Comparison of ENCODE assay signal across 1 cellular context in the genomic region with DNA sequence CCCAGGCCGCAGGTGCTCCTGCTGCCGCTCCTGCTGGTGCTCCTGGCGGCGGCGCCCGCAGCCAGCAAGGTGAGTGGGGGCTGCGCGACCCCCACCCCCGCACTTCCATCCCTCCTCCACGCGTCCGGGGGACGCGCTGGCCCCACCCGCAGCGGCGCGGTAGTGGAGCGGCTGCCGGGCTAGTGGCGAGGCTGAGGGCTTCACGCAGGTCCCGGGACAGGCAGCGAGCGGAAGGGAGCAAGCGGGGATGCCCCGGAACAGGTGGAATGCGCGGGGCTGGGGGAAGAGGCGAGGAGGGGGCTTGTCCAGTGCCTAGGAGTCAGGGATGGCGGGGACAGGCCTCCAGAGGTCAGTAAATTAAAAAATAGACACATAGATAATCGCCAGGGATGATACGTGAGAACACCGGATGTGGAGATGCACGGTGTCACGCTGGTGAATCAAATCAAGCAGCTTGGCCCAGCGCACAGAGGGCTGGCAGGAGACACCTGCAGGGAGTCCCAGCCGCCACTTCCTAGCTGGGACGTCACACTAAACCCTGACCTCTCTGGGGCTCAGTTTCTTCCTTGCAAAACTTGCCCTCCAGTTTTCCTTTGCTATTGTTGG.
TF ChIP-seq lines count a peak whose summit lies in the region.

No MANE protein-coding gene starts in this region.

TF ChIP-seq in IMR-90, 13 proteins besides CTCF, POLR2A, EP300 and RAD21 (continued from another document):
- TF ChIP-seq, protein P1, sequence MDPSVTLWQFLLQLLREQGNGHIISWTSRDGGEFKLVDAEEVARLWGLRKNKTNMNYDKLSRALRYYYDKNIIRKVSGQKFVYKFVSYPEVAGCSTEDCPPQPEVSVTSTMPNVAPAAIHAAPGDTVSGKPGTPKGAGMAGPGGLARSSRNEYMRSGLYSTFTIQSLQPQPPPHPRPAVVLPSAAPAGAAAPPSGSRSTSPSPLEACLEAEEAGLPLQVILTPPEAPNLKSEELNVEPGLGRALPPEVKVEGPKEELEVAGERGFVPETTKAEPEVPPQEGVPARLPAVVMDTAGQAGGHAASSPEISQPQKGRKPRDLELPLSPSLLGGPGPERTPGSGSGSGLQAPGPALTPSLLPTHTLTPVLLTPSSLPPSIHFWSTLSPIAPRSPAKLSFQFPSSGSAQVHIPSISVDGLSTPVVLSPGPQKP (IDR thresholded peaks at IDR 0.05; ENCODE audit: borderline replicate concordance, low read depth, low read length) = no peak
- TF ChIP-seq NFE2L2 (IDR thresholded peaks at IDR 0.05; ENCODE audit: low read depth, low read length) (no peak), MXI1 (IDR thresholded peaks at IDR 0.05; ENCODE audit: borderline replicate concordance, low read depth, low read length) (no peak), BHLHE40 (IDR thresholded peaks at IDR 0.05; ENCODE audit: low read depth, low read length) (no peak)
- TF ChIP-seq, protein P2, sequence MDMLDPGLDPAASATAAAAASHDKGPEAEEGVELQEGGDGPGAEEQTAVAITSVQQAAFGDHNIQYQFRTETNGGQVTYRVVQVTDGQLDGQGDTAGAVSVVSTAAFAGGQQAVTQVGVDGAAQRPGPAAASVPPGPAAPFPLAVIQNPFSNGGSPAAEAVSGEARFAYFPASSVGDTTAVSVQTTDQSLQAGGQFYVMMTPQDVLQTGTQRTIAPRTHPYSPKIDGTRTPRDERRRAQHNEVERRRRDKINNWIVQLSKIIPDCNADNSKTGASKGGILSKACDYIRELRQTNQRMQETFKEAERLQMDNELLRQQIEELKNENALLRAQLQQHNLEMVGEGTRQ (IDR thresholded peaks at IDR 0.05; ENCODE audit: low read depth, low read length) = no peak
